8 cellular contexts compared by ENCODE assay signal in genomic region chr2:37855283-37856041, GRCh38.
A peak's percentile ranks its signal among the peaks of the same experiment; 100 is the strongest.
DNase-seq lines count a peak whose midpoint lies in the region; ATAC-seq and TF ChIP-seq lines count a peak whose summit lies in the region.

No MANE protein-coding gene starts in this region.

- no peak for TF ChIP-seq CTCF in cardiac fibroblast (IDR thresholded peaks at IDR 0.05; ENCODE audit: low read depth, low read length)
- TF ChIP-seq CTCF in lower leg skin (IDR thresholded peaks at IDR 0.05), result no peak

- H3K4me3 ChIP-seq in cardiac fibroblast (replicated peaks in 1 of 2; ENCODE audit: low read depth in 2 of 2, low read length in 2 of 2) (no peak overlapping the region), lower leg skin (ENCODE audit: low read depth, poor library complexity, severe bottlenecking) (no peak overlapping the region)

- DNase-seq in cardiac fibroblast (ENCODE audit: low read depth in 2 of 2), result peak; percentile 22 to 59
- peak; percentile 41 to 87 for DNase-seq in lower leg skin (ENCODE audit: low spot score in 2 of 2)
- DNase-seq in stimulated activated effector memory CD8-positive, alpha-beta T cell treated with anti-CD3 and anti-CD28 coated beads, Interleukin-12 subunit alpha, Interleukin-12 subunit beta, amount 100 ng/mL, for 72 hours (ENCODE audit: low spot score in 2 of 2), result no peak
- no peak for DNase-seq in putamen (ENCODE audit: low spot score)
- DNase-seq in NCI-H146 (lab: John Stamatoyannopoulos, UW), result no peak
- DNase-seq in OCI-M1 (lab: John Stamatoyannopoulos, UW), result no peak

- no peak for TF ChIP-seq POLR2A in lower leg skin (IDR thresholded peaks at IDR 0.05)

- WGBS in lower leg skin, 2 donors, result 25 to 29% methylated on average over 10 to 13 of the region's 13 CpGs

- intact Hi-C loops in lower leg skin (cut with DNase I; ENCODE audit: low total_unique reads), result no loop called here

- ATAC-seq in HG02678 (IDR thresholded peaks at IDR 0.05; ENCODE audit: unreplicated experiment) (peak; percentile 21), HG03175 (IDR thresholded peaks at IDR 0.05; ENCODE audit: unreplicated experiment) (no peak)
- no peak for ATAC-seq in stimulated activated effector memory CD8-positive, alpha-beta T cell treated with anti-CD3 and anti-CD28 coated beads, Interleukin-12 subunit alpha, Interleukin-12 subunit beta, amount 100 ng/mL, for 72 hours

- H3K4me3 Mint-ChIP-seq in stimulated activated effector memory CD8-positive, alpha-beta T cell treated with anti-CD3 and anti-CD28 coated beads, Interleukin-12 subunit alpha, Interleukin-12 subunit beta, amount 100 ng/mL, for 72 hours, result no peak overlapping the region

- no peaks in the 10 kb centered on the region for H3K36me3 Mint-ChIP-seq in stimulated activated effector memory CD8-positive, alpha-beta T cell treated with anti-CD3 and anti-CD28 coated beads, Interleukin-12 subunit alpha, Interleukin-12 subunit beta, amount 100 ng/mL, for 72 hours

- peak overlapping the region; percentile 71 for H3K27ac Mint-ChIP-seq in stimulated activated effector memory CD8-positive, alpha-beta T cell treated with anti-CD3 and anti-CD28 coated beads, Interleukin-12 subunit alpha, Interleukin-12 subunit beta, amount 100 ng/mL, for 72 hours

- H3K9me3 Mint-ChIP-seq in stimulated activated effector memory CD8-positive, alpha-beta T cell treated with anti-CD3 and anti-CD28 coated beads, Interleukin-12 subunit alpha, Interleukin-12 subunit beta, amount 100 ng/mL, for 72 hours, result no peaks in the 10 kb centered on the region

- peaks cover 22% of the 10 kb centered on the region for H3K4me1 Mint-ChIP-seq in stimulated activated effector memory CD8-positive, alpha-beta T cell treated with anti-CD3 and anti-CD28 coated beads, Interleukin-12 subunit alpha, Interleukin-12 subunit beta, amount 100 ng/mL, for 72 hours

Comparison
In these comparisons a context has a peak if more than half of its experiments do, and no peak if none do; other contexts are left out.
1. DNase-seq: peak in cardiac fibroblast (2 of 2) and lower leg skin (2 of 2); none in stimulated activated effector memory CD8-positive, alpha-beta T cell treated with anti-CD3 and anti-CD28 coated beads, Interleukin-12 subunit alpha, Interleukin-12 subunit beta, amount 100 ng/mL, for 72 hours (0 of 2), putamen (single experiment), NCI-H146 (single experiment) and OCI-M1 (single experiment).